ENCODE assay signal across 31 cellular contexts in the genomic region with DNA sequence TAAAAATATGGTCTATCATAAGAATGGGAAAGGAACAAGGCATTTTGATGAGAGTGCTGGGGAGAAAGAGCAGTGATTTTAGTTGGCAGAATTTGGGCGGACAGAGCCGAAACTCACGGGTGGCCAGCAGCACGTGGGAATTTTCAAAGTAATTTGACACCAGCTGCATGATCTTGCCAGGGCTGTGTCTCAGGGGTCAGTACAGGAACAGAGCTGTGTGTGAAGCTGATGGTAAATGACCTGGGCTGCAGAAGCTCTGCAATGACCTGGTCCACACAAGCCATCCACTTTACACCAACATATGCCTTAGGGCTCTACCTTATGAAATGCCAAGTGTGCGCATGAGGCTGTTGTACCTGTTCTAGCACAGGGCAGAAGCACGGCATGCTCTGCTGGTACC.
DNase-seq lines count a peak whose midpoint lies in the region; ATAC-seq, FAIRE-seq and TF ChIP-seq lines count a peak whose summit lies in the region.
"Had no signal": no experiment of that assay in that cellular context is flagged by ENCODE, and none has a peak within 500 bp of the region (broad histone marks: within the 10 kb centered on the region; RNA-seq: fewer than 3 reads in every experiment).

No MANE protein-coding gene starts in this region.

- H3K27ac ChIP-seq in A549 (peak overlapping the region; percentile 4 to 23; a peak in 2 of 6 replicates), adrenal gland (peak overlapping the region in 3 of 5 donors; percentile 55 to 94 (median 90)), liver (ENCODE audit: low read depth in 1 of 2, low read length in 2 of 2) (no peak overlapping the region), psoas muscle (peak overlapping the region; percentile 62), A673 (ENCODE audit: low read depth, low read length, poor library complexity, severe bottlenecking) (no peak overlapping the region), brain microvascular endothelial cell (no peak overlapping the region)
- H3K27ac ChIP-seq: breast epithelium, parathyroid adenoma had no signal

- FAIRE-seq in A549 (lab: Jason Lieb, UNC) = no peak
- no peak for FAIRE-seq in GM12891 (lab: Jason Lieb, UNC)
- FAIRE-seq: frontal cortex had no signal

- intact Hi-C loops in adrenal gland (cut with DNase I) (no loop called here), psoas muscle (cut with DNase I) (loop anchor here (5.0 to 10.0 kb wide), 4 partner anchors 34 to 259 kb away; no protein-coding TSS in a partner anchor), A673 (cut with micrococcal nuclease; ENCODE audit: unreplicated experiment) (loop anchor here (10.0 kb wide), 1 partner anchor 119 kb away; no protein-coding TSS in a partner anchor)

- no peak for TF ChIP-seq RAD21 in A549 (conservative IDR thresholded peaks at IDR 0.05 in 1 of 2, IDR thresholded peaks at IDR 0.05 in 1 of 2)
- TF ChIP-seq RAD21 in liver (IDR thresholded peaks at IDR 0.05) = no peak

- TF ChIP-seq POLR2A in A549 (IDR thresholded peaks at IDR 0.05; ENCODE audit: low read length) = no peak
- peak in 1 of 2 donors; percentile 14 for TF ChIP-seq POLR2A in adrenal gland (IDR thresholded peaks at IDR 0.05)
- TF ChIP-seq POLR2A in GM12891 (IDR thresholded peaks at IDR 0.05; ENCODE audit: low read depth, low read length) = no peak

- H3K9ac ChIP-seq in liver (ENCODE audit: low read depth in 1 of 2, low read length in 2 of 2) = no peak overlapping the region
- H3K9ac ChIP-seq: parathyroid adenoma had no signal

- WGBS in A549 (ENCODE audit: missing lambda C conversion rate) = 71% methylated on average over 5 of the region's 6 CpGs
- 58 to 73% (median 66%) methylated on average over 6 of the region's 6 CpGs for WGBS in adrenal gland, 4 donors
- 51% methylated on average over 6 of the region's 6 CpGs for WGBS in liver
- 37 to 57% (median 40%) methylated on average over 6 of the region's 6 CpGs for WGBS in psoas muscle, 3 donors

- CTCF ChIA-PET in A549 (lab: Yijun Ruan, JAX) = interaction anchor here (0.9 to 1.9 kb wide), 2 partner anchors 16 to 113 kb away, joined by 3 to 5 read pairs; no protein-coding TSS in a partner anchor
- CTCF ChIA-PET in A673 (lab: Charles Lee) = interaction anchor here (0.6 kb wide), 1 partner anchor 103 kb away, joined by 4 read pairs; no protein-coding TSS in a partner anchor

- DNase-seq in A549 (ENCODE audit: low read depth in 1 of 2, low spot score in 1 of 2) (no peak), adrenal gland (peak in 3 of 7 donors; percentile 53 to 55 (median 53)), psoas muscle (peak in 1 of 2 donors; percentile 70), GM12891 (ENCODE audit: insufficient read length, low spot score) (no peak), NCI-H226 (no peak), A673 (ENCODE audit: low spot score) (no peak), brain microvascular endothelial cell (no peak)
- DNase-seq: ACHN; activated CD4-positive, alpha-beta T cell treated with anti-CD3 and anti-CD28 coated beads, Interleukin-2, amount 10 ng/mL, durations not matched to agents 7 days and 5 days; activated naive CD4-positive, alpha-beta T cell treated with anti-CD3 and anti-CD28 coated beads for 36 hours; activated T-cell treated with anti-CD3 and anti-CD28 coated beads, Interleukin-2, amount 50 U/mL, for 48 hours; BE2C; cortex of kidney; effector memory CD8-positive, alpha-beta T cell; erythroblast; GDM1; hypothalamus; immature natural killer cell; KBM-7; MG63; naive thymus-derived CD8-positive, alpha-beta T cell; NCI-H1105 treated with DMSO at 0.1 percent for 48 hours; NCI-H2029; NCI-H526 treated with DMSO at 0.1 percent for 48 hours; SHP77 treated with DMSO at 0.1 percent for 48 hours; stimulated activated naive CD4-positive, alpha-beta T cell treated with Interleukin-2 at 50 U/mL for 16 hours had no signal

- BruUV-seq in A673 (replicated peaks; lab: Mats Ljungman, UMichigan) = no TSS peak

- in situ Hi-C loops in brain microvascular endothelial cell (cut with HindIII; ENCODE audit: low pct_ligation_motif_present, low sequenced_read_pairs) = no loop called here

- no peaks in the 10 kb centered on the region for H3K36me3 ChIP-seq in adrenal gland (replicated peaks in 1 of 2)
- peaks cover 0 to 2% (median 0%) of the 10 kb centered on the region in 4 donors for H3K36me3 ChIP-seq in liver (ENCODE audit: control insufficient read depth in 4 of 4, insufficient read depth in 3 of 4, low read depth in 1 of 4, low read length in 3 of 4)
- no peaks in the 10 kb centered on the region for H3K36me3 ChIP-seq in psoas muscle (ENCODE audit: insufficient read depth in 1 of 2, low read depth in 1 of 2)
- no peaks in the 10 kb centered on the region for H3K36me3 ChIP-seq in A673 (ENCODE audit: insufficient read depth, low read length, poor library complexity, severe bottlenecking)
- H3K36me3 ChIP-seq in brain microvascular endothelial cell (replicated peaks) = no peaks in the 10 kb centered on the region
- H3K36me3 ChIP-seq: breast epithelium, MG63 had no signal

- H3K4me2 ChIP-seq in A549 = no peak overlapping the region

- TF ChIP-seq CTCF in A549 (IDR thresholded peaks at IDR 0.05) (no peak), adrenal gland (IDR thresholded peaks at IDR 0.05) (no peak), liver (IDR thresholded peaks at IDR 0.05; ENCODE audit: low read depth, low read length, missing input control) (no peak), psoas muscle (IDR thresholded peaks at IDR 0.05) (no peak), A673 (conservative IDR thresholded peaks at IDR 0.05; ENCODE audit: low read depth, low read length) (no peak), brain microvascular endothelial cell (IDR thresholded peaks at IDR 0.05; ENCODE audit: low read depth, low read length, missing control alignments) (no peak)

- ATAC-seq in A549 = no peak
- peak in 3 of 4 donors; percentile 23 to 46 (median 43) for ATAC-seq in psoas muscle
- ATAC-seq: effector memory CD8-positive, alpha-beta T cell; naive thymus-derived CD8-positive, alpha-beta T cell; WTC11 had no signal

- H3K4me1 ChIP-seq in A549 (peaks cover 52% of the 10 kb centered on the region), adrenal gland (replicated peaks in 1 of 2) (peaks cover 48 to 84% of the 10 kb centered on the region in 2 donors), liver (ENCODE audit: control insufficient read depth in 4 of 4, insufficient read depth in 4 of 4, low read length in 3 of 4) (peaks cover 4 to 19% (median 9%) of the 10 kb centered on the region in 4 donors), psoas muscle (peaks cover 74% of the 10 kb centered on the region), A673 (ENCODE audit: insufficient read depth, low read length, poor library complexity, severe bottlenecking) (peaks cover 58% of the 10 kb centered on the region)
- H3K4me1 ChIP-seq: breast epithelium had no signal

- no peak for TF ChIP-seq EP300 in A549 (IDR thresholded peaks at IDR 0.05)

- H3K4me3 ChIP-seq in A549 (no peak overlapping the region), adrenal gland (no peak overlapping the region), liver (ENCODE audit: low read depth in 1 of 3, low read length in 3 of 3) (no peak overlapping the region), psoas muscle (no peak overlapping the region), A673 (ENCODE audit: low read depth, low read length, poor library complexity, severe bottlenecking) (no peak overlapping the region), brain microvascular endothelial cell (ENCODE audit: low read depth, low read length) (no peak overlapping the region)
- H3K4me3 ChIP-seq: breast epithelium, MG63 had no signal

- POLR2A ChIA-PET in A549 (lab: Yijun Ruan, JAX) = no interaction called here
- POLR2A ChIA-PET in A673 (lab: Charles Lee; ENCODE audit: low non-redundant PET) = no interaction called here

- no peaks in the 10 kb centered on the region for H3K27me3 ChIP-seq in adrenal gland
- H3K27me3 ChIP-seq in liver (ENCODE audit: control insufficient read depth in 4 of 4, insufficient read depth in 4 of 4, low read length in 3 of 4) = no peaks in the 10 kb centered on the region
- H3K27me3 ChIP-seq in psoas muscle (ENCODE audit: insufficient read depth in 3 of 3, low read length in 2 of 3) = no peaks in the 10 kb centered on the region
- H3K27me3 ChIP-seq in A673 (replicated peaks; ENCODE audit: insufficient read depth, low read depth, low read length, poor library complexity) = no peaks in the 10 kb centered on the region
- H3K27me3 ChIP-seq in brain microvascular endothelial cell (replicated peaks) = no peaks in the 10 kb centered on the region
- H3K27me3 ChIP-seq: BE2C, breast epithelium, MG63 had no signal

- H3K9me3 ChIP-seq in A549 (no peaks in the 10 kb centered on the region), adrenal gland (replicated peaks in 1 of 3) (no peaks in the 10 kb centered on the region), liver (ENCODE audit: control insufficient read depth in 4 of 4, low read length in 3 of 4) (no peaks in the 10 kb centered on the region), psoas muscle (no peaks in the 10 kb centered on the region), A673 (ENCODE audit: low read depth, low read length, poor library complexity, severe bottlenecking) (no peaks in the 10 kb centered on the region)
- H3K9me3 ChIP-seq: BE2C, breast epithelium, MG63 had no signal

TF ChIP-seq in A549, 52 proteins besides CTCF, POLR2A, EP300 and RAD21:
- TF ChIP-seq PHF8 (IDR thresholded peaks at IDR 0.05; ENCODE audit: borderline replicate concordance, low read depth) = no peak

TF ChIP-seq in liver, 16 proteins besides CTCF, POLR2A, EP300 and RAD21 (continues in another document):
- TF ChIP-seq, protein P1, sequence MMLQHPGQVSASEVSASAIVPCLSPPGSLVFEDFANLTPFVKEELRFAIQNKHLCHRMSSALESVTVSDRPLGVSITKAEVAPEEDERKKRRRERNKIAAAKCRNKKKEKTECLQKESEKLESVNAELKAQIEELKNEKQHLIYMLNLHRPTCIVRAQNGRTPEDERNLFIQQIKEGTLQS (IDR thresholded peaks at IDR 0.05) = no peak
- TF ChIP-seq HNF4A (conservative IDR thresholded peaks at IDR 0.05) (peak in 1 of 2 donors; percentile 10), JUND (IDR thresholded peaks at IDR 0.05) (no peak)
- TF ChIP-seq, protein P2, sequence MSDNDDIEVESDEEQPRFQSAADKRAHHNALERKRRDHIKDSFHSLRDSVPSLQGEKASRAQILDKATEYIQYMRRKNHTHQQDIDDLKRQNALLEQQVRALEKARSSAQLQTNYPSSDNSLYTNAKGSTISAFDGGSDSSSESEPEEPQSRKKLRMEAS (IDR thresholded peaks at IDR 0.05) = peak; percentile 16

TF ChIP-seq in GM12891, 5 proteins besides CTCF, POLR2A, EP300 and RAD21:
- TF ChIP-seq POU2F2 (IDR thresholded peaks at IDR 0.05; ENCODE audit: low read depth, low read length) (no peak), PAX5 (IDR thresholded peaks at IDR 0.05; ENCODE audit: insufficient read depth, low read length, severe bottlenecking) (no peak), TAF1 (IDR thresholded peaks at IDR 0.05; ENCODE audit: low read depth, low read length) (no peak), POLR2AphosphoS5 (IDR thresholded peaks at IDR 0.05; ENCODE audit: low read depth, low read length) (no peak), SPI1 (IDR thresholded peaks at IDR 0.05; ENCODE audit: low read depth, low read length) (no peak)

Comparison
In these comparisons a context has a peak if more than half of its experiments do, and no peak if none do; other contexts are left out.
1. ATAC-seq: peak in psoas muscle (3 of 4); none in A549 (0 of 2).
2. H3K27ac ChIP-seq: peak in A549 (2 of 2), adrenal gland (3 of 5) and psoas muscle (single experiment); none in liver (0 of 2), A673 (single experiment) and brain microvascular endothelial cell (single experiment).
3. intact Hi-C loops: an anchor here in psoas muscle (5.0 to 10.0 kb wide) and A673 (10.0 kb wide); none called in adrenal gland.